In the genomic region with DNA sequence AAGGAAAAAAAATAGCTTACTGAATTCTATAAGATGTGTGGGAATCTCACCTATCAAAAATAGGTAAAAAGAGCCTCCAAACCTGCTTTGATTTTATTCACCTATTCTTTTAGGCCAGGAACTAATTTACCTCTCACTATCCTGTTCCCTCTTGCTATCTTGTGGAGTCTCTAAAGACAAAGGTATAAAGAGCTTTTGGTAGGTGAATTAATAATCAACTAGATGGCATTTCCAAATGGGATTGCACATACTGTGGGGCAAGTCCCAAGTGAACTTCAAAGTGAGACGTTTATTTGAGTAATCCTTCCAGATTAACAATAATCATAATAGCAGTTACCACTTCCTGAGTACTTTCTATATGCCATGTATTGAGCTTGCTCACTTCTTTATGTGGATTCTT, we compare ENCODE assay signal across 19 cellular contexts. TPM values are rescaled to one million over a fixed set of nuclear protein-coding genes. Genes with fewer than 3 reads are reported as not detected.
DNase-seq lines count a peak whose midpoint lies in the region; ATAC-seq and TF ChIP-seq lines count a peak whose summit lies in the region.
"Had no signal": no experiment of that assay in that cellular context is flagged by ENCODE, and none has a peak within 500 bp of the region (broad histone marks: within the 10 kb centered on the region; RNA-seq: fewer than 3 reads in every experiment).

No MANE protein-coding gene starts in this region.

- H3K4me1 Mint-ChIP-seq in activated CD8-positive, alpha-beta memory T cell treated with anti-CD3 and anti-CD28 coated beads, Interleukin-2, amount 10 ng/mL, durations not matched to agents 7 days and 5 days: peaks cover 33% of the 10 kb centered on the region

- H3K27me3 Mint-ChIP-seq in activated CD8-positive, alpha-beta memory T cell treated with anti-CD3 and anti-CD28 coated beads, Interleukin-2, amount 10 ng/mL, durations not matched to agents 7 days and 5 days: no peaks in the 10 kb centered on the region

- H3K27me3 ChIP-seq in uterus: no peaks in the 10 kb centered on the region
- H3K27me3 ChIP-seq: esophagus squamous epithelium, MG63, testis had no signal

- H3K36me3 ChIP-seq in OCI-LY7 (ENCODE audit: insufficient read depth, low read length): peaks cover 35% of the 10 kb centered on the region
- no peaks in the 10 kb centered on the region for H3K36me3 ChIP-seq in uterus

- DNase-seq in activated CD8-positive, alpha-beta memory T cell treated with anti-CD3 and anti-CD28 coated beads, Interleukin-2, amount 10 ng/mL, durations not matched to agents 7 days and 5 days: no peak
- no peak for DNase-seq in activated CD8-positive, alpha-beta memory T cell treated with anti-CD3 and anti-CD28 coated beads, Interleukin-2, amount 50 U/mL, for 48 hours
- DNase-seq in OCI-LY7 (ENCODE audit: low spot score) (no peak), kidney tubule cell (ENCODE audit: low spot score) (peak; percentile 58), renal cortical epithelial cell (ENCODE audit: low read depth) (peak; percentile 73), NCI-H2107 (lab: John Stamatoyannopoulos, UW) (no peak), uterus (no peak), NOMO-1 treated with DMSO at 0.1 percent for 48 hours (lab: John Stamatoyannopoulos, UW; ENCODE audit: unreplicated experiment) (no peak)
- DNase-seq: activated CD4-positive, alpha-beta T cell treated with anti-CD3 and anti-CD28 coated beads, Interleukin-2, amount 50 U/mL, for 1 hour; C1 segment of cervical spinal cord; DMS53; esophagus squamous epithelium; MG63; NCI-H226; RPMI8226; stimulated activated CD4-positive, alpha-beta T cell treated with anti-CD3 and anti-CD28 coated beads, Interleukin-12 subunit alpha, Interleukin-12 subunit beta, amount 100 ng/mL, for 4 hours; testis had no signal

- H3K4me1 ChIP-seq in OCI-LY7 (ENCODE audit: insufficient read depth, low read length, poor library complexity, severe bottlenecking) (peaks cover 24% of the 10 kb centered on the region), uterus (no peaks in the 10 kb centered on the region)
- H3K4me1 ChIP-seq: testis had no signal

- BruUV-seq in OCI-LY7 (replicated peaks; lab: Mats Ljungman, UMichigan): no TSS peak

- ATAC-seq in activated CD8-positive, alpha-beta memory T cell treated with anti-CD3 and anti-CD28 coated beads, Interleukin-2, amount 10 ng/mL, durations not matched to agents 7 days and 5 days: no peak
- ATAC-seq: GM23338 had no signal

- H3K9me3 ChIP-seq in OCI-LY7 (ENCODE audit: low read length) (no peaks in the 10 kb centered on the region), uterus (no peaks in the 10 kb centered on the region)
- H3K9me3 ChIP-seq: esophagus squamous epithelium, MG63, testis had no signal

- peaks cover 18% of the 10 kb centered on the region for H3K36me3 Mint-ChIP-seq in activated CD8-positive, alpha-beta memory T cell treated with anti-CD3 and anti-CD28 coated beads, Interleukin-2, amount 10 ng/mL, durations not matched to agents 7 days and 5 days

- no peak overlapping the region for H2AFZ ChIP-seq in OCI-LY7 (ENCODE audit: low read length)
- H2AFZ ChIP-seq: GM23338 had no signal

- H3K9me3 Mint-ChIP-seq in activated CD8-positive, alpha-beta memory T cell treated with anti-CD3 and anti-CD28 coated beads, Interleukin-2, amount 10 ng/mL, durations not matched to agents 7 days and 5 days (ENCODE audit: low read depth): no peaks in the 10 kb centered on the region
- H3K9me3 Mint-ChIP-seq: GM23338 had no signal

- H3K4me3 ChIP-seq in OCI-LY7 (ENCODE audit: low read depth, low read length, poor library complexity, severe bottlenecking) (no peak overlapping the region), uterus (no peak overlapping the region)
- H3K4me3 ChIP-seq: esophagus squamous epithelium, GM23338, lung, MG63, testis had no signal

- CTCF ChIA-PET in activated CD8-positive, alpha-beta memory T cell treated with anti-CD3 and anti-CD28 coated beads, Interleukin-2, amount 10 ng/mL, durations not matched to agents 7 days and 5 days (lab: Charles Lee): interaction anchor here (1.4 kb wide), 1 partner anchor 24 kb away, joined by 4 read pairs; no protein-coding TSS in a partner anchor
- CTCF ChIA-PET in OCI-LY7 (lab: Charles Lee; ENCODE audit: unreplicated experiment): no interaction called here

- H4K20me1 ChIP-seq in OCI-LY7 (ENCODE audit: insufficient read depth, low read length): no peaks in the 10 kb centered on the region; the same call in 1 of the 2 replicates

- peak overlapping the region; percentile 100; the same call in 1 of the 2 replicates for H3K4me2 ChIP-seq in OCI-LY7 (ENCODE audit: low read length)
- H3K4me2 ChIP-seq: GM23338 had no signal

- TF ChIP-seq POLR2A in uterus (IDR thresholded peaks at IDR 0.05): no peak

- H3K79me2 ChIP-seq in OCI-LY7 (ENCODE audit: insufficient read depth, low read depth, low read length): peaks cover 20% of the 10 kb centered on the region; the same call in 1 of the 2 replicates

- no peak overlapping the region for H3K27ac Mint-ChIP-seq in activated CD8-positive, alpha-beta memory T cell treated with anti-CD3 and anti-CD28 coated beads, Interleukin-2, amount 10 ng/mL, durations not matched to agents 7 days and 5 days
- H3K27ac Mint-ChIP-seq: GM23338 had no signal

- no peaks in the 10 kb centered on the region for H3K9me2 ChIP-seq in OCI-LY7 (ENCODE audit: insufficient read depth, low read length)

- intact Hi-C loops in OCI-LY7 (cut with micrococcal nuclease; ENCODE audit: unreplicated experiment): no loop called here
- intact Hi-C loops in uterus (cut with DNase I; ENCODE audit: low total_unique reads): no loop called here

- TF ChIP-seq CTCF in OCI-LY7 (conservative IDR thresholded peaks at IDR 0.05; ENCODE audit: low read length): no peak
- TF ChIP-seq CTCF in uterus (IDR thresholded peaks at IDR 0.05): no peak

- POLR2A ChIA-PET in OCI-LY7 (lab: Charles Lee): interaction anchor here (0.6 to 4.0 kb wide), 8 partner anchors 9 to 104 kb away, joined by 3 to 28 read pairs (median 4); a partner anchor contains a TSS

- H3K27ac ChIP-seq in OCI-LY7 (ENCODE audit: low read depth, low read length, poor library complexity, severe bottlenecking): no peak overlapping the region
- no peak overlapping the region for H3K27ac ChIP-seq in uterus
- H3K27ac ChIP-seq: esophagus squamous epithelium, testis had no signal

- H3K4me3 Mint-ChIP-seq in activated CD8-positive, alpha-beta memory T cell treated with anti-CD3 and anti-CD28 coated beads, Interleukin-2, amount 10 ng/mL, durations not matched to agents 7 days and 5 days: peak overlapping the region; percentile 32

RNA-seq across cellular contexts. Expression of a gene that starts 2.8 kb away (rescaled TPM):
- 1 to 10 TPM; 7.0 to 9.0 TPM for total RNA-seq in activated CD8-positive, alpha-beta memory T cell treated with anti-CD3 and anti-CD28 coated beads, Interleukin-2, amount 10 ng/mL, durations not matched to agents 7 days and 5 days
- total RNA-seq in OCI-LY7 (2014; rRNA removed; shearing (Covaris generic)): 6.5 and 7.1 TPM in 2 replicates
- total RNA-seq in OCI-LY7 (2022) (11.8 and 12.4 TPM in 2 replicates), renal cortical epithelial cell (17.2 and 31.6 TPM in 2 replicates), uterus (10 to 100 TPM; 25.9 to 69.3 (median 50.6) TPM)

Comparison
In these comparisons a context has a peak if more than half of its experiments do, and no peak if none do; other contexts are left out.
1. DNase-seq: peak in kidney tubule cell (single experiment) and renal cortical epithelial cell (single experiment); none in activated CD8-positive, alpha-beta memory T cell treated with anti-CD3 and anti-CD28 coated beads, Interleukin-2, amount 10 ng/mL, durations not matched to agents 7 days and 5 days (single experiment), activated CD8-positive, alpha-beta memory T cell treated with anti-CD3 and anti-CD28 coated beads, Interleukin-2, amount 50 U/mL, for 48 hours (single experiment), OCI-LY7 (single experiment), NCI-H2107 (single experiment), uterus (0 of 2) and NOMO-1 treated with DMSO at 0.1 percent for 48 hours (single experiment).